11 cellular contexts compared by ENCODE assay signal in the genomic region with DNA sequence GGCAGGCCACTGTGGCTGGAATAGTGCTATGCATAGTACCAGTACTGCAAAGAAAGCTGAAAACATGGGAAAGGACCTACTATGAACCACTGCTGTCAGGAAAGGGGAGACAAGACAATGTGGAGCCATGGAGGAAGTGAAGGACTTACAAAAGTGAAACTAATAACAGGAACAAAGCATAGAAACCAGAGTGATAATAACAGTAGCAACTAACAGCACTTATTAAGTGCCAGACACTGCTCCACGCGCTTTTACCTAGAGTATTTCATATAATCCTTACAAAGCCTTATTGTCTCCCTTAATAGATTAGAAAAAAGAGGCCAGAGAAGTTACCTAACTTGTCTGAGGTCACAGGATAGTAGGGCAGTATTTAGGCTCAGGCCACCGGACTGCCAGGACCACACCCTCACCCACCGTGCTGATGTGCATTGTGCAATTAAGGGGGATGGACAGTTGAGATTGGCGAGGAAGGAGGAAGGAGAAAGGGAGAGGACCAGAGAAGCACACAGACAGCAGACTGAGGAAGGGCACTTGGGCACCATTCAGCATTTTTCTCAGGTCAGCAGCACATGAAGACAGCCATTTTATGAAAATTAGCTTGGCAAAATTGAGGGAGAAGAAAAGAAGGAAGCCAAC.
DNase-seq lines count a peak whose midpoint lies in the region; ATAC-seq and TF ChIP-seq lines count a peak whose summit lies in the region.
"Had no signal": no experiment of that assay in that cellular context is flagged by ENCODE, and none has a peak within 500 bp of the region (broad histone marks: within the 10 kb centered on the region; RNA-seq: fewer than 3 reads in every experiment).

No MANE protein-coding gene starts in this region.

- no peak for TF ChIP-seq CTCF in GM10248 (IDR thresholded peaks at IDR 0.05; ENCODE audit: control extremely low read depth, extremely low read depth, low read depth, missing control alignments)
- TF ChIP-seq CTCF in GM20000 (IDR thresholded peaks at IDR 0.05; ENCODE audit: extremely low read depth, missing control alignments) = no peak

- POLR2A ChIA-PET in GM10248 (lab: Yijun Ruan, JAX) = interaction anchor here (0.9 kb wide), 1 partner anchor 147 kb away, joined by 7 read pairs; no protein-coding TSS in a partner anchor

- DNase-seq in GM10248 (ENCODE audit: extremely low spot score) (peak; percentile 23), GM20000 (ENCODE audit: low spot score) (peak; percentile 41), MV-4-11 (lab: John Stamatoyannopoulos, UW) (peak; percentile 72), left ventricle myocardium superior (no peak), SK-N-DZ (ENCODE audit: low spot score) (no peak), NCI-H2227 treated with DMSO at 0.1 percent for 48 hours (lab: John Stamatoyannopoulos, UW) (no peak), H7 (no peak), NCI-H2196 treated with DMSO at 0.1 percent for 48 hours (lab: John Stamatoyannopoulos, UW; ENCODE audit: unreplicated experiment) (no peak)
- DNase-seq: esophagus squamous epithelium, NCI-H524 treated with DMSO at 0.1 percent for 48 hours had no signal

- H3K27me3 ChIP-seq in H7 (ENCODE audit: control insufficient read depth, insufficient read depth, low read length) = no peaks in the 10 kb centered on the region
- H3K27me3 ChIP-seq: adrenal gland, esophagus squamous epithelium had no signal

- intact Hi-C loops in left ventricle myocardium superior (cut with micrococcal nuclease) = no loop called here

- peak; percentile 38 for ATAC-seq in left ventricle myocardium superior

- CTCF ChIA-PET in GM10248 (lab: Yijun Ruan, JAX) = interaction anchor here (1.0 to 1.7 kb wide), 3 partner anchors 8 to 204 kb away, joined by 3 to 5 read pairs (median 4); no protein-coding TSS in a partner anchor

- H3K36me3 ChIP-seq in H7 (replicated peaks; ENCODE audit: control insufficient read depth, insufficient read depth, low read length) = no peaks in the 10 kb centered on the region; the same call in 1 of the 2 replicates

- H3K4me3 ChIP-seq in H7 (ENCODE audit: insufficient read depth, low read depth, low read length) = no peak overlapping the region
- H3K4me3 ChIP-seq: adrenal gland, esophagus squamous epithelium had no signal

Comparison
In these comparisons a context has a peak if more than half of its experiments do, and no peak if none do; other contexts are left out.
1. DNase-seq: peak in GM10248 (single experiment), GM20000 (single experiment) and MV-4-11 (single experiment); none in left ventricle myocardium superior (single experiment), SK-N-DZ (single experiment), NCI-H2227 treated with DMSO at 0.1 percent for 48 hours (single experiment), H7 (single experiment) and NCI-H2196 treated with DMSO at 0.1 percent for 48 hours (single experiment).